1 cellular context compared by ENCODE assay signal in genomic region chr10:26781797-26782196, GRCh38.
TF ChIP-seq lines count a peak whose summit lies in the region.

No MANE protein-coding gene starts in this region.

TF ChIP-seq in IMR-90, 13 proteins besides CTCF, POLR2A, EP300 and RAD21:
- peak; percentile 63 for TF ChIP-seq CEBPB (IDR thresholded peaks at IDR 0.05; ENCODE audit: low read depth, low read length)
- TF ChIP-seq CHD1 (IDR thresholded peaks at IDR 0.05; ENCODE audit: low read depth, low read length), result no peak
